ENCODE assay signal across 11 cellular contexts in the genomic region with DNA sequence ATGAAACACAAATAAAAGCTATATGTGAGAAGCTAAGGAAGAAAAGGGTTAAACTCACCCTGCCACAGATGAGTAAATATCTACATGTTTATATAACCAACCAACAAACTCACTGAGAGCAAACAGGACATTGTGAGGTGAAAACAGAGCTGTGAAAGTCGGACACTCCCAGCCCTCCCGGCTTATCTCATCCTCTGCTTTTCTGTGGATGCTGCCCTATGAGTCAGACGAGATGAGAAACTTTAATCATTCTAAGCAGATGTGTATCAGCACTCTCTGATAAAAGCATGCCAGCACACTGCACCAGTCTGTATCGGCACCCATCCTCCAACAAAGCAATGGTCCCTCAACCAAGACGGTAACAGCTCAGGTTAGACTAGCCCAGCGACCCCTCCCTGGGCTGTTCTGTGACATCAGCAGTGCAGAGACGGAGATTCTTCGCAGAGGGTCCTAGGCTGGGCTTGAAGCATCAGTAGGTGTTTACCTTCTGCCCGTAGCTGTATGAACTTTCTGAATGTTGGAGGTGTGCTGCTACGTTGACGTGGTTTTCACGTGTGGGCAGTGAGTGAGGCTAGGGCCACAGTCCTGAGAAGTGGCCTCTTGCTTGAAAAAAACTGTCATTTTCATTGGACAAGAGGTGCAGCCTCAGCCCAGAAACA.
A peak's percentile ranks its signal among the peaks of the same experiment; 100 is the strongest.
DNase-seq lines count a peak whose midpoint lies in the region; FAIRE-seq and TF ChIP-seq lines count a peak whose summit lies in the region.
"Had no signal": no experiment of that assay in that cellular context is flagged by ENCODE, and none has a peak within 500 bp of the region (broad histone marks: within the 10 kb centered on the region; RNA-seq: fewer than 3 reads in every experiment).

No MANE protein-coding gene starts in this region.

- no peak overlapping the region for H3K4me3 ChIP-seq in parathyroid adenoma (ENCODE audit: low read depth, low read length)
- H3K4me3 ChIP-seq: thoracic aorta had no signal

- DNase-seq in ELR (ENCODE audit: low read depth) (peak; percentile 86), RCC 7860 (ENCODE audit: low spot score) (peak; percentile 52), erythroblast (lab: John Stamatoyannopoulos, UW) (peak; percentile 31 to 61), T-helper 9 cell (no peak), activated gamma-delta T cell treated with Interleukin-2 at 50 U/mL for 16 hours (no peak), SKM-1 treated with dmso at 0.1 percent for 144 hours (lab: John Stamatoyannopoulos, UW; ENCODE audit: unreplicated experiment) (no peak), NCI-H446 treated with DMSO at 0.1 percent for 48 hours (lab: John Stamatoyannopoulos, UW) (no peak)
- DNase-seq: foreskin melanocyte, right cardiac atrium had no signal

- H3K9ac ChIP-seq in parathyroid adenoma, result no peak overlapping the region

- H2AFZ ChIP-seq in parathyroid adenoma, result no peak overlapping the region

- TF ChIP-seq CTCF in parathyroid adenoma (IDR thresholded peaks at IDR 0.05), result no peak

- peak overlapping the region; percentile 48 for H3K4me2 ChIP-seq in parathyroid adenoma (ENCODE audit: low read length)

- no peaks in the 10 kb centered on the region for H3K27me3 ChIP-seq in parathyroid adenoma (ENCODE audit: control insufficient read depth, insufficient read depth, low read length)

- H3K36me3 ChIP-seq in parathyroid adenoma (ENCODE audit: control insufficient read depth, insufficient read depth, low read length), result no peaks in the 10 kb centered on the region
- H3K36me3 ChIP-seq: thoracic aorta had no signal

- no peaks in the 10 kb centered on the region for H3K79me2 ChIP-seq in parathyroid adenoma

- H3K27ac ChIP-seq in parathyroid adenoma, result no peak overlapping the region
- H3K27ac ChIP-seq: thoracic aorta had no signal

- H3K9me3 ChIP-seq in parathyroid adenoma (ENCODE audit: control insufficient read depth, low read length), result no peaks in the 10 kb centered on the region
- H3K9me3 ChIP-seq: thoracic aorta had no signal

- FAIRE-seq in RCC 7860 (lab: Jason Lieb, UNC), result peak; percentile 69

- TF ChIP-seq POLR2A in erythroblast (IDR thresholded peaks at IDR 0.05; ENCODE audit: low read length), result no peak

- no peaks in the 10 kb centered on the region for H3K4me1 ChIP-seq in parathyroid adenoma

Comparison
In these comparisons a context has a peak if more than half of its experiments do, and no peak if none do; other contexts are left out.
1. DNase-seq: peak in ELR (single experiment), RCC 7860 (single experiment) and erythroblast (2 of 2); none in T-helper 9 cell (single experiment), activated gamma-delta T cell treated with Interleukin-2 at 50 U/mL for 16 hours (single experiment), SKM-1 treated with dmso at 0.1 percent for 144 hours (single experiment) and NCI-H446 treated with DMSO at 0.1 percent for 48 hours (single experiment).